Comparison of ENCODE assay signal across 2 cellular contexts in the genomic region with DNA sequence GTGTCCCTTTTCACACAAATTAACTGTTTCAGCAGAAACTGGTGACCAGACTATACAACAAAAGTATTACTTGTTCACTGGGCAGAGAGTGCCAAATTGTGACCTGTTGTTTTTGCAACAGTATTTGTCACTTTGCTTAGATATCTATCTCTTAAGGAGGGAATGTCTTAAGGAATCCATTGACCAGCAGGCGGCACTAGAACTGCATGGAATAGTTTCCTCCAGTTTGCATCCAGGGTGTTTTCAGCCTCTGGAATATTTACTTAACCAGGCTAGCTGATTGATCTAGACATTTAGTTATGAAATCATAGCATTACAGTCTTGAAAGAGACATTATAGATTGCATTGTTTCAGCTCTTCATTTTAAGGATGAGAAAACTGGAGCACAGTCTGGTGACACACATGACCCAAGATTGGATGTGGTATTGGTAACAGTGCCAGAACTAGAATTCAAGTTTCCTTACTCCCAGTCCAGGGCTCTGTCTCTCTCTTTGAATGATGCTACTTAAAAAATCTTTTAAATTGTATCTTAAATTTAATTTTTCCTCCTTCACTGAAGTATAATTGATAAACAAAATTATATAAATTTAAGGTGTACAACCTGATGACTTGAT.
TF ChIP-seq lines count a peak whose summit lies in the region.

No MANE protein-coding gene starts in this region.

TF ChIP-seq in GM23338, 12 proteins besides CTCF, POLR2A, EP300 and RAD21 (continues in another document):
- TF ChIP-seq, protein P1, sequence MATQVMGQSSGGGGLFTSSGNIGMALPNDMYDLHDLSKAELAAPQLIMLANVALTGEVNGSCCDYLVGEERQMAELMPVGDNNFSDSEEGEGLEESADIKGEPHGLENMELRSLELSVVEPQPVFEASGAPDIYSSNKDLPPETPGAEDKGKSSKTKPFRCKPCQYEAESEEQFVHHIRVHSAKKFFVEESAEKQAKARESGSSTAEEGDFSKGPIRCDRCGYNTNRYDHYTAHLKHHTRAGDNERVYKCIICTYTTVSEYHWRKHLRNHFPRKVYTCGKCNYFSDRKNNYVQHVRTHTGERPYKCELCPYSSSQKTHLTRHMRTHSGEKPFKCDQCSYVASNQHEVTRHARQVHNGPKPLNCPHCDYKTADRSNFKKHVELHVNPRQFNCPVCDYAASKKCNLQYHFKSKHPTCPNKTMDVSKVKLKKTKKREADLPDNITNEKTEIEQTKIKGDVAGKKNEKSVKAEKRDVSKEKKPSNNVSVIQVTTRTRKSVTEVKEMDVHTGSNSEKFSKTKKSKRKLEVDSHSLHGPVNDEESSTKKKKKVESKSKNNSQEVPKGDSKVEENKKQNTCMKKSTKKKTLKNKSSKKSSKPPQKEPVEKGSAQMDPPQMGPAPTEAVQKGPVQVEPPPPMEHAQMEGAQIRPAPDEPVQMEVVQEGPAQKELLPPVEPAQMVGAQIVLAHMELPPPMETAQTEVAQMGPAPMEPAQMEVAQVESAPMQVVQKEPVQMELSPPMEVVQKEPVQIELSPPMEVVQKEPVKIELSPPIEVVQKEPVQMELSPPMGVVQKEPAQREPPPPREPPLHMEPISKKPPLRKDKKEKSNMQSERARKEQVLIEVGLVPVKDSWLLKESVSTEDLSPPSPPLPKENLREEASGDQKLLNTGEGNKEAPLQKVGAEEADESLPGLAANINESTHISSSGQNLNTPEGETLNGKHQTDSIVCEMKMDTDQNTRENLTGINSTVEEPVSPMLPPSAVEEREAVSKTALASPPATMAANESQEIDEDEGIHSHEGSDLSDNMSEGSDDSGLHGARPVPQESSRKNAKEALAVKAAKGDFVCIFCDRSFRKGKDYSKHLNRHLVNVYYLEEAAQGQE (IDR thresholded peaks at IDR 0.05; ENCODE audit: unreplicated experiment): no peak
- TF ChIP-seq EZH2 (IDR thresholded peaks at IDR 0.05; ENCODE audit: low read depth, unreplicated experiment): no peak
- TF ChIP-seq, protein P2, sequence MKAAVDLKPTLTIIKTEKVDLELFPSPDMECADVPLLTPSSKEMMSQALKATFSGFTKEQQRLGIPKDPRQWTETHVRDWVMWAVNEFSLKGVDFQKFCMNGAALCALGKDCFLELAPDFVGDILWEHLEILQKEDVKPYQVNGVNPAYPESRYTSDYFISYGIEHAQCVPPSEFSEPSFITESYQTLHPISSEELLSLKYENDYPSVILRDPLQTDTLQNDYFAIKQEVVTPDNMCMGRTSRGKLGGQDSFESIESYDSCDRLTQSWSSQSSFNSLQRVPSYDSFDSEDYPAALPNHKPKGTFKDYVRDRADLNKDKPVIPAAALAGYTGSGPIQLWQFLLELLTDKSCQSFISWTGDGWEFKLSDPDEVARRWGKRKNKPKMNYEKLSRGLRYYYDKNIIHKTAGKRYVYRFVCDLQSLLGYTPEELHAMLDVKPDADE (IDR thresholded peaks at IDR 0.05): no peak
- TF ChIP-seq CREB1 (CRISPR knock-in tag; IDR thresholded peaks at IDR 0.05; ENCODE audit: low read depth): no peak
- no peak for TF ChIP-seq ZNF331 (CRISPR knock-in tag; IDR thresholded peaks at IDR 0.05; ENCODE audit: low read depth)
- no peak for TF ChIP-seq STAT1 (IDR thresholded peaks at IDR 0.05; ENCODE audit: unreplicated experiment)
- TF ChIP-seq, protein P3, sequence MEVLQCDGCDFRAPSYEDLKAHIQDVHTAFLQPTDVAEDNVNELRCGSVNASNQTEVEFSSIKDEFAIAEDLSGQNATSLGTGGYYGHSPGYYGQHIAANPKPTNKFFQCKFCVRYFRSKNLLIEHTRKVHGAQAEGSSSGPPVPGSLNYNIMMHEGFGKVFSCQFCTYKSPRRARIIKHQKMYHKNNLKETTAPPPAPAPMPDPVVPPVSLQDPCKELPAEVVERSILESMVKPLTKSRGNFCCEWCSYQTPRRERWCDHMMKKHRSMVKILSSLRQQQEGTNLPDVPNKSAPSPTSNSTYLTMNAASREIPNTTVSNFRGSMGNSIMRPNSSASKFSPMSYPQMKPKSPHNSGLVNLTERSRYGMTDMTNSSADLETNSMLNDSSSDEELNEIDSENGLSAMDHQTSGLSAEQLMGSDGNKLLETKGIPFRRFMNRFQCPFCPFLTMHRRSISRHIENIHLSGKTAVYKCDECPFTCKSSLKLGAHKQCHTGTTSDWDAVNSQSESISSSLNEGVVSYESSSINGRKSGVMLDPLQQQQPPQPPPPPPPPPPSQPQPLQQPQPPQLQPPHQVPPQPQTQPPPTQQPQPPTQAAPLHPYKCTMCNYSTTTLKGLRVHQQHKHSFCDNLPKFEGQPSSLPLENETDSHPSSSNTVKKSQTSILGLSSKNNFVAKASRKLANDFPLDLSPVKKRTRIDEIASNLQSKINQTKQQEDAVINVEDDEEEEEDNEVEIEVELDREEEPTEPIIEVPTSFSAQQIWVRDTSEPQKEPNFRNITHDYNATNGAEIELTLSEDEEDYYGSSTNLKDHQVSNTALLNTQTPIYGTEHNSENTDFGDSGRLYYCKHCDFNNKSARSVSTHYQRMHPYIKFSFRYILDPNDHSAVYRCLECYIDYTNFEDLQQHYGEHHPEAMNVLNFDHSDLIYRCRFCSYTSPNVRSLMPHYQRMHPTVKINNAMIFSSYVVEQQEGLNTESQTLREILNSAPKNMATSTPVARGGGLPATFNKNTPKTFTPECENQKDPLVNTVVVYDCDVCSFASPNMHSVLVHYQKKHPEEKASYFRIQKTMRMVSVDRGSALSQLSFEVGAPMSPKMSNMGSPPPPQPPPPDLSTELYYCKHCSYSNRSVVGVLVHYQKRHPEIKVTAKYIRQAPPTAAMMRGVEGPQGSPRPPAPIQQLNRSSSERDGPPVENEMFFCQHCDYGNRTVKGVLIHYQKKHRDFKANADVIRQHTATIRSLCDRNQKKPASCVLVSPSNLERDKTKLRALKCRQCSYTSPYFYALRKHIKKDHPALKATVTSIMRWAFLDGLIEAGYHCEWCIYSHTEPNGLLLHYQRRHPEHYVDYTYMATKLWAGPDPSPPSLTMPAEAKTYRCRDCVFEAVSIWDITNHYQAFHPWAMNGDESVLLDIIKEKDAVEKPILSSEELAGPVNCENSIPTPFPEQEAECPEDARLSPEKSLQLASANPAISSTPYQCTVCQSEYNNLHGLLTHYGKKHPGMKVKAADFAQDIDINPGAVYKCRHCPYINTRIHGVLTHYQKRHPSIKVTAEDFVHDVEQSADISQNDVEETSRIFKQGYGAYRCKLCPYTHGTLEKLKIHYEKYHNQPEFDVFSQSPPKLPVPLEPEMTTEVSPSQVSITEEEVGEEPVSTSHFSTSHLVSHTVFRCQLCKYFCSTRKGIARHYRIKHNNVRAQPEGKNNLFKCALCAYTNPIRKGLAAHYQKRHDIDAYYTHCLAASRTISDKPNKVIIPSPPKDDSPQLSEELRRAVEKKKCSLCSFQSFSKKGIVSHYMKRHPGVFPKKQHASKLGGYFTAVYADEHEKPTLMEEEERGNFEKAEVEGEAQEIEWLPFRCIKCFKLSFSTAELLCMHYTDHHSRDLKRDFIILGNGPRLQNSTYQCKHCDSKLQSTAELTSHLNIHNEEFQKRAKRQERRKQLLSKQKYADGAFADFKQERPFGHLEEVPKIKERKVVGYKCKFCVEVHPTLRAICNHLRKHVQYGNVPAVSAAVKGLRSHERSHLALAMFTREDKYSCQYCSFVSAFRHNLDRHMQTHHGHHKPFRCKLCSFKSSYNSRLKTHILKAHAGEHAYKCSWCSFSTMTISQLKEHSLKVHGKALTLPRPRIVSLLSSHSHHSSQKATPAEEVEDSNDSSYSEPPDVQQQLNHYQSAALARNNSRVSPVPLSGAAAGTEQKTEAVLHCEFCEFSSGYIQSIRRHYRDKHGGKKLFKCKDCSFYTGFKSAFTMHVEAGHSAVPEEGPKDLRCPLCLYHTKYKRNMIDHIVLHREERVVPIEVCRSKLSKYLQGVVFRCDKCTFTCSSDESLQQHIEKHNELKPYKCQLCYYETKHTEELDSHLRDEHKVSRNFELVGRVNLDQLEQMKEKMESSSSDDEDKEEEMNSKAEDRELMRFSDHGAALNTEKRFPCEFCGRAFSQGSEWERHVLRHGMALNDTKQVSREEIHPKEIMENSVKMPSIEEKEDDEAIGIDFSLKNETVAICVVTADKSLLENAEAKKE (CRISPR knock-in tag; IDR thresholded peaks at IDR 0.05): no peak
- no peak for TF ChIP-seq POLR2AphosphoS5 (IDR thresholded peaks at IDR 0.05; ENCODE audit: low read depth)
- TF ChIP-seq JUNB (IDR thresholded peaks at IDR 0.05; ENCODE audit: unreplicated experiment): no peak

TF ChIP-seq in endothelial cell of umbilical vein, 7 proteins besides CTCF, POLR2A, EP300 and RAD21:
- TF ChIP-seq JUN (IDR thresholded peaks at IDR 0.05; ENCODE audit: borderline replicate concordance, insufficient read depth, insufficient read length, low read depth) (no peak), FOS (IDR thresholded peaks at IDR 0.05; ENCODE audit: borderline replicate concordance, insufficient read depth, low read length) (no peak), GATA2 (IDR thresholded peaks at IDR 0.05; ENCODE audit: insufficient read depth, insufficient read length, low read depth, low read length) (no peak), EZH2 (IDR thresholded peaks at IDR 0.05; ENCODE audit: borderline replicate concordance, low read depth, low read length, severe bottlenecking) (no peak), POLR2AphosphoS5 (IDR thresholded peaks at IDR 0.05; ENCODE audit: insufficient read depth, low read depth, low read length) (no peak), MYC (IDR thresholded peaks at IDR 0.05; ENCODE audit: low read depth, low read length) (no peak)
- TF ChIP-seq, protein P4, sequence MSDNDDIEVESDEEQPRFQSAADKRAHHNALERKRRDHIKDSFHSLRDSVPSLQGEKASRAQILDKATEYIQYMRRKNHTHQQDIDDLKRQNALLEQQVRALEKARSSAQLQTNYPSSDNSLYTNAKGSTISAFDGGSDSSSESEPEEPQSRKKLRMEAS (IDR thresholded peaks at IDR 0.05; ENCODE audit: insufficient read depth, insufficient read length): no peak
